Comparison of ENCODE assay signal across 13 cellular contexts in the genomic region with DNA sequence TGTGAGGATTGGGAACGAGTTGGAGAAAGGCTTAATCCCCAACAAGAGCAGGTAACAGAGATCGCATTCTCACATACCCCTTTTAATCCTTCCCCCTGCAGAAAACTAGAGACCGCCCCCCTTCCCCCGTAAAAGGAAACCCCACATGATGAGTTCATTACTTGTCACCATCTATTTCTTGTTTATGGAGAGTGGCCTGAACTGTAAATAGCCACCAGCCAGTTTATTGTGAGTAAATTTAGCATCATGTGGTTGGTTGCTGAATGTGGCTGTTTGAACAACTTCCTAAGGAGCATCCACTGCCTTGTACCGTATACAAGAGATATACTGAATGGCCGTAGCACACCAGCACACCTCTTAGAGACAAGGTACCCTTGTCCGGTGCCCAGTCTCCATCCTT.
"Had no signal": no experiment of that assay in that cellular context is flagged by ENCODE, and none has a peak within 500 bp of the region (broad histone marks: within the 10 kb centered on the region; RNA-seq: fewer than 3 reads in every experiment).

No MANE protein-coding gene starts in this region.

- H3K27me3 ChIP-seq: spleen, tibial nerve, upper lobe of right lung, vagina had no signal

- H3K4me1 ChIP-seq: spleen, tibial nerve, upper lobe of right lung, vagina had no signal

- H3K4me3 ChIP-seq: spleen, tibial nerve, upper lobe of right lung, vagina had no signal

- H3K9me3 ChIP-seq: spleen, tibial nerve, upper lobe of right lung, vagina had no signal

- ATAC-seq: esophagus mucosa; stimulated activated memory B cell treated with anti-CD40 and anti-IgM and Interleukin-4, amounts not matched to agents 10 μg/mL and 1 μg/mL and 100 μg/mL, for 72 hours; upper lobe of right lung had no signal

- H3K27ac ChIP-seq: parathyroid adenoma, spleen, tibial nerve, upper lobe of right lung, vagina had no signal

- DNase-seq: effector memory CD4-positive, alpha-beta T cell; immature natural killer cell; mesendoderm; spleen; stimulated activated CD4-positive, alpha-beta T cell treated with anti-CD3 and anti-CD28 coated beads, Interleukin-15, amount 100 ng/mL, for 24 hours; stimulated activated CD4-positive, alpha-beta T cell treated with anti-CD3 and anti-CD28 coated beads, Interleukin-1b, Interleukin-23, amount 100 ng/mL, for 48 hours; stimulated activated CD4-positive, alpha-beta T cell treated with anti-CD3 and anti-CD28 coated beads, Interleukin-4, amount 100 ng/mL, for 24 hours; upper lobe of right lung had no signal

- H3K9ac ChIP-seq: parathyroid adenoma had no signal
